ENCODE assay signal across 19 cellular contexts in the genomic region with DNA sequence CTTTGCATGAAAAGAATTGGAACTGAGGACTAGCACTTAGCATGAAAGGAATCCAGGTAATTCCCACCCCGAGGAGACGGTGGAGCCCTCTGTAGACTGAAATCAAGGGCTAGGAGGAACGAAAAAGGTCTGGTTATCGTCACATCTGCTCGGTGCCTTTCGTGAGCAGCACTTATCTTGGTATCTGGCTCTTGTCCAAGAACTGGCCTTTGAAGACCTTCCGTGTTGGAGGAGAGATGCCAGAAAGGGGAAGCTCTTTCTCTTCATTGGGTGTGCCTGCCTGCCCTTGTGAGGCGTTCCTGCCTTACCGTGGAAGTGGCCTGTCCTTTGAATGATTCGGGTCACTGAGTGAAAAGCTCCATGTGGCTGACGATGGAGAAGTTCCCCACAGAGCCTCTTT.
A peak's percentile ranks its signal among the peaks of the same experiment; 100 is the strongest.
DNase-seq lines count a peak whose midpoint lies in the region; ATAC-seq, FAIRE-seq and TF ChIP-seq lines count a peak whose summit lies in the region.
"Had no signal": no experiment of that assay in that cellular context is flagged by ENCODE, and none has a peak within 500 bp of the region (broad histone marks: within the 10 kb centered on the region; RNA-seq: fewer than 3 reads in every experiment).

No MANE protein-coding gene starts in this region.

- TF ChIP-seq RAD21 in H1 (IDR thresholded peaks at IDR 0.05 in 1 of 2, conservative IDR thresholded peaks at IDR 0.05 in 1 of 2; ENCODE audit: low read depth in 2 of 2, low read length in 2 of 2) = no peak

- TF ChIP-seq POLR2A in H1 (IDR thresholded peaks at IDR 0.05; ENCODE audit: control extremely low read depth in 1 of 2, low read depth in 2 of 2, low read length in 2 of 2) = no peak

- ATAC-seq in HG03139 (IDR thresholded peaks at IDR 0.05; ENCODE audit: unreplicated experiment) = no peak
- no peak for ATAC-seq in HG02870 (IDR thresholded peaks at IDR 0.05; ENCODE audit: unreplicated experiment)
- ATAC-seq: foreskin keratinocyte; left ventricle myocardium superior; right lobe of liver; stimulated activated naive CD8-positive, alpha-beta T cell treated with anti-CD3 and anti-CD28 coated beads, Interleukin-15, Interleukin-2, amounts not matched to agents 100 U/mL and 50 U/mL, for 24 hours had no signal

- no peak overlapping the region for H3K9ac ChIP-seq in H1 (replicated peaks in 1 of 4; ENCODE audit: extremely low read depth in 1 of 4, low read depth in 3 of 4, low read length in 3 of 4)

- H4K20me1 ChIP-seq in H1 (replicated peaks in 1 of 2; ENCODE audit: control insufficient read depth in 1 of 2, insufficient read depth in 2 of 2, low read length in 2 of 2) = no peaks in the 10 kb centered on the region

- no peaks in the 10 kb centered on the region for H3K79me1 ChIP-seq in H1 (ENCODE audit: low read depth, low read length)

- POLR2A ChIA-PET in H1 (lab: Charles Lee; ENCODE audit: partially characterized antibody) = no interaction called here

- CTCF ChIA-PET in H1 (lab: Charles Lee; ENCODE audit: partially characterized antibody) = interaction anchor here (1.0 to 2.4 kb wide), 9 partner anchors 11 to 696 kb away, joined by 3 to 8 read pairs (median 3); no protein-coding TSS in a partner anchor

- H3K23ac ChIP-seq in H1 (ENCODE audit: insufficient read length) = no peak overlapping the region

- DNase-seq in NCI-H2227 (lab: John Stamatoyannopoulos, UW; ENCODE audit: unreplicated experiment) (peak; percentile 37), NCI-H2227 treated with DMSO at 0.1 percent for 48 hours (lab: John Stamatoyannopoulos, UW) (no peak), NCI-H82 treated with DMSO at 0.1 percent for 48 hours (lab: John Stamatoyannopoulos, UW; ENCODE audit: unreplicated experiment) (peak; percentile 7), H1 (ENCODE audit: low read depth in 1 of 2, low spot score in 2 of 2) (no peak), small intestine (peak; percentile 57), hypothalamus (lab: John Stamatoyannopoulos, UW) (no peak)
- DNase-seq: activated B cell treated with CpG ODN at 0.5 μM for 24 hours; activated naive CD8-positive, alpha-beta T cell treated with anti-CD3 and anti-CD28 coated beads, Interleukin-2, amount 10 ng/mL, durations not matched to agents 7 days and 5 days; foreskin keratinocyte; KG1; left ventricle myocardium superior; right lobe of liver; Right ventricle myocardium superior; stimulated activated naive CD8-positive, alpha-beta T cell treated with anti-CD3 and anti-CD28 coated beads, Interleukin-15, Interleukin-2, amounts not matched to agents 100 U/mL and 50 U/mL, for 24 hours; T-helper 1 cell; transverse colon had no signal

- no peak overlapping the region for H2AK5ac ChIP-seq in H1 (ENCODE audit: low read depth, low read length)

- H3K4me1 ChIP-seq in H1 (replicated peaks in 1 of 4; ENCODE audit: control insufficient read depth in 3 of 4, insufficient read depth in 4 of 4, low read length in 3 of 4) (no peaks in the 10 kb centered on the region; a peak in 1 of 7 replicates), small intestine (ENCODE audit: control insufficient read depth in 2 of 2, insufficient read depth in 1 of 2, low read depth in 1 of 2, low read length in 1 of 2) (no peaks in the 10 kb centered on the region)
- H3K4me1 ChIP-seq: right lobe of liver, transverse colon had no signal

- H4K8ac ChIP-seq in H1 (ENCODE audit: extremely low read depth, insufficient read depth, low read length) = no peak overlapping the region

- no peaks in the 10 kb centered on the region for H3K23me2 ChIP-seq in H1 (ENCODE audit: low read depth, low read length)

- no peak overlapping the region for H3K56ac ChIP-seq in H1 (replicated peaks; ENCODE audit: insufficient read length, low read depth, low read length)

- H2AFZ ChIP-seq in H1 (ENCODE audit: low read length) = 0 out of 2 replicates have a peak overlapping the region, but pooled peaks have one; percentile 8

- H3K27ac ChIP-seq in H1 (ENCODE audit: low read depth, low read length) (no peak overlapping the region), small intestine (ENCODE audit: low read depth in 1 of 2, low read length in 1 of 2) (no peak overlapping the region)
- H3K27ac ChIP-seq: epithelial cell of prostate, foreskin keratinocyte, right lobe of liver, transverse colon had no signal

- 0 out of 2 replicates have a peak overlapping the region, but pooled peaks have one; percentile 3 for H2BK12ac ChIP-seq in H1 (ENCODE audit: low read depth, low read length)

- FAIRE-seq in H1 (lab: Jason Lieb, UNC) (no peak), small intestine (lab: Jason Lieb, UNC) (no peak)

- no peak overlapping the region for H3K18ac ChIP-seq in H1 (ENCODE audit: extremely low read depth, low read length)

- H3K27me3 ChIP-seq in H1 (replicated peaks in 1 of 4; ENCODE audit: control insufficient read depth in 3 of 4, extremely low read depth in 1 of 4, insufficient read depth in 3 of 4, low read length in 3 of 4) (no peaks in the 10 kb centered on the region), small intestine (ENCODE audit: control insufficient read depth in 2 of 2, insufficient read depth in 2 of 2, low read length in 2 of 2) (no peaks in the 10 kb centered on the region)
- H3K27me3 ChIP-seq: foreskin keratinocyte, right lobe of liver, transverse colon had no signal

- no peak overlapping the region; the same call in 1 of the 2 replicates for H2BK5ac ChIP-seq in H1 (ENCODE audit: low read depth, low read length)

- no peak overlapping the region for H3K4me2 ChIP-seq in H1 (ENCODE audit: insufficient read depth in 1 of 2, low read depth in 2 of 2, low read length in 2 of 2)

- WGBS in H1 (ENCODE audit: extremely low coverage in 1 of 2, insufficient coverage in 1 of 2, insufficient read length in 1 of 2, insufficient replicate concordance in 2 of 2, low coverage in 1 of 2, low lambda C conversion rate in 2 of 2, missing lambda C conversion rate in 1 of 2), 2 experiments = 89% methylated on average over 11 of the region's 11 CpGs; no CpG with 5 or more reads in 1 of the 2 experiments
- 14 to 41% (median 22%) methylated on average over 11 of the region's 11 CpGs for WGBS in small intestine, 3 donors

- no peak overlapping the region for H2BK15ac ChIP-seq in H1 (ENCODE audit: low read length)

- H2BK120ac ChIP-seq in H1 (replicated peaks; ENCODE audit: low read depth, low read length) = no peak overlapping the region

- H3K14ac ChIP-seq in H1 (ENCODE audit: insufficient read length) = no peak overlapping the region

- no peaks in the 10 kb centered on the region for H3K9me3 ChIP-seq in H1 (ENCODE audit: insufficient read depth in 2 of 2, low read depth in 1 of 2, low read length in 1 of 2)
- H3K9me3 ChIP-seq in small intestine (ENCODE audit: control insufficient read depth, low read depth) = no peaks in the 10 kb centered on the region
- H3K9me3 ChIP-seq: right lobe of liver, transverse colon had no signal

- no peaks in the 10 kb centered on the region for H3K79me2 ChIP-seq in H1 (ENCODE audit: control insufficient read depth in 1 of 2, insufficient read depth in 2 of 2, low read length in 2 of 2)

- TF ChIP-seq EP300 in H1 (IDR thresholded peaks at IDR 0.05; ENCODE audit: borderline replicate concordance in 1 of 2, low read depth in 2 of 2, low read length in 2 of 2) = no peak

- H4K5ac ChIP-seq in H1 (ENCODE audit: insufficient read length, low read depth, low read length) = no peak overlapping the region

- TF ChIP-seq CTCF in H1 (IDR thresholded peaks at IDR 0.05; ENCODE audit: control extremely low read depth in 1 of 3, insufficient read depth in 1 of 3, low read depth in 1 of 3, low read length in 3 of 3) = no peak

- H3K36me3 ChIP-seq in H1 (ENCODE audit: control insufficient read depth in 2 of 4, insufficient read depth in 4 of 4, low read length in 3 of 4) (no peaks in the 10 kb centered on the region), small intestine (ENCODE audit: control insufficient read depth in 2 of 2, insufficient read depth in 2 of 2, low read length in 2 of 2) (no peaks in the 10 kb centered on the region)
- H3K36me3 ChIP-seq: right lobe of liver, transverse colon had no signal

- no peak overlapping the region for H3K4ac ChIP-seq in H1 (replicated peaks; ENCODE audit: insufficient read length, low read depth, low read length)

- no peak overlapping the region for H2BK20ac ChIP-seq in H1 (ENCODE audit: low read length)

- H4K91ac ChIP-seq in H1 (replicated peaks; ENCODE audit: insufficient read length, low read length) = no peak overlapping the region

- H3K4me3 ChIP-seq in H1 (ENCODE audit: extremely low read depth in 1 of 4, insufficient read depth in 2 of 4, low read depth in 3 of 4, low read length in 4 of 4) (no peak overlapping the region), small intestine (ENCODE audit: low read depth in 1 of 2, low read length in 2 of 2) (no peak overlapping the region)
- H3K4me3 ChIP-seq: right lobe of liver, transverse colon had no signal

TF ChIP-seq in H1, 55 proteins besides CTCF, POLR2A, EP300 and RAD21 (continues in another document):
- TF ChIP-seq JUN (IDR thresholded peaks at IDR 0.05; ENCODE audit: low read depth, low read length) (no peak), CHD1 (IDR thresholded peaks at IDR 0.05; ENCODE audit: low read depth, low read length) (no peak), KDM5A (IDR thresholded peaks at IDR 0.05; ENCODE audit: low read length) (no peak), CEBPB (IDR thresholded peaks at IDR 0.05; ENCODE audit: low read depth, low read length) (no peak), CBX8 (IDR thresholded peaks at IDR 0.05; ENCODE audit: borderline replicate concordance, low read depth, low read length) (no peak), SUZ12 (IDR thresholded peaks at IDR 0.05; ENCODE audit: low read length) (no peak), NANOG (IDR thresholded peaks at IDR 0.05; ENCODE audit: insufficient read depth, low read depth, low read length, poor library complexity, severe bottlenecking) (no peak), CHD2 (IDR thresholded peaks at IDR 0.05; ENCODE audit: low read length) (no peak), TCF12 (IDR thresholded peaks at IDR 0.05; ENCODE audit: low read depth, low read length) (no peak), HDAC2 (IDR thresholded peaks at IDR 0.05; ENCODE audit: borderline replicate concordance in 1 of 2, low read depth in 2 of 2, low read length in 2 of 2) (no peak), TEAD4 (IDR thresholded peaks at IDR 0.05; ENCODE audit: low read depth, low read length) (no peak), BRCA1 (IDR thresholded peaks at IDR 0.05; ENCODE audit: low read depth, low read length) (no peak), RNF2 (IDR thresholded peaks at IDR 0.05; ENCODE audit: borderline replicate concordance, low read depth, low read length, missing control alignments, poor library complexity, severe bottlenecking) (no peak), YY1 (IDR thresholded peaks at IDR 0.05; ENCODE audit: low read depth, low read length) (no peak)
- TF ChIP-seq, protein P1, sequence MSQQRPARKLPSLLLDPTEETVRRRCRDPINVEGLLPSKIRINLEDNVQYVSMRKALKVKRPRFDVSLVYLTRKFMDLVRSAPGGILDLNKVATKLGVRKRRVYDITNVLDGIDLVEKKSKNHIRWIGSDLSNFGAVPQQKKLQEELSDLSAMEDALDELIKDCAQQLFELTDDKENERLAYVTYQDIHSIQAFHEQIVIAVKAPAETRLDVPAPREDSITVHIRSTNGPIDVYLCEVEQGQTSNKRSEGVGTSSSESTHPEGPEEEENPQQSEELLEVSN (IDR thresholded peaks at IDR 0.05) = no peak

Comparison
In these comparisons a context has a peak if more than half of its experiments do, and no peak if none do; other contexts are left out.
1. DNase-seq: peak in NCI-H2227 (single experiment), NCI-H82 treated with DMSO at 0.1 percent for 48 hours (single experiment) and small intestine (single experiment); none in NCI-H2227 treated with DMSO at 0.1 percent for 48 hours (single experiment), H1 (0 of 2) and hypothalamus (0 of 51).